10 cellular contexts compared by ENCODE assay signal in the genomic region with DNA sequence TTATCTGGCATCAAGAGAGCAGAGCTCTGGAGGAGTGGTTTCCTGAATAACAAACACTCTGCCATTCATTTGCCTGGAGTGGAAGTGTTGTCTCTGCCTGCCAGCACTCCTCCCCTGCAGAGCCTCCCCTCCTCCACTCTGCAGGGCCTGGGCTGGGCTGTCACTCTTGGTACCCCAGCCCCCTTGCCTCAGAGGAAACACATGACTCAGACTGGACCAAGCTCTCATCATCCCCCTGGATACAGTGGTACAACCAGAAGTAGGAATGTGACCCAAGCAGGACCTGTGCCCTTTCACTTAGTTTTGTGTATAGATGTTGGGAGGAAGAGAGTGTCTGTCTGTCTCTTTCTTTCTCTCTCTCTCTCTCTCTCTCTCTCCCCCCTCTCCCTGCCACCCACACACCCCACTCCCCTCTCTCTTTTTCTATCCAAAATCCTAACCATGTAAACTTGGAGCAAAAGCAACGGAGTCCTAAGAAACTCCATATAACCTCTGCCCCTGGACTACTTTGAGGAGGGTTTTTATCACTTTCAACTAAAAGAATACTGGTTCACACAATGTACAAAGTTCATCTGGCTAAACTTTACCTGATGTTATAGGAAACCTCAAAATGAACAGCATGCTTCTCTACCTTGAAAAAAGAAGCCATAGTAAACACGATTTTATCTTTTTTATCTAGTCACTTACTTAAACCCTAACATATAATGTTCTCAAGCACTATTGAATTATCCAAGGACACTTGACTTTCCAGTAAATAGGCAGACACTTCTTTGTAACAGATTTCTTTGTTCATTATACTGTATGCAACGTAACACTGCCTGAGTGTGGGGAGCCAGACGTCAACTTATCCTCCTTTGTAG. TPM values are rescaled to one million over a fixed set of nuclear protein-coding genes. Genes with fewer than 3 reads are reported as not detected.
A peak's percentile ranks its signal among the peaks of the same experiment; 100 is the strongest.
DNase-seq lines count a peak whose midpoint lies in the region; ATAC-seq, FAIRE-seq and TF ChIP-seq lines count a peak whose summit lies in the region.
"Had no signal": no experiment of that assay in that cellular context is flagged by ENCODE, and none has a peak within 500 bp of the region (broad histone marks: within the 10 kb centered on the region; RNA-seq: fewer than 3 reads in every experiment).

No MANE protein-coding gene starts in this region.

- CTCF ChIA-PET in HEK293 (lab: Yijun Ruan, JAX) = interaction anchor here (0.8 to 2.3 kb wide), 3 partner anchors 10 to 204 kb away, joined by 3 to 4 read pairs (median 3); no protein-coding TSS in a partner anchor

- POLR2A ChIA-PET in HEK293 (lab: Yijun Ruan, JAX) = interaction anchor here (0.6 to 0.9 kb wide), 2 partner anchors 11 to 43 kb away, joined by 3 read pairs; no protein-coding TSS in a partner anchor

- H3K36me3 ChIP-seq in HEK293 (ENCODE audit: control insufficient read depth in 2 of 2, insufficient read depth in 1 of 2, low read length in 2 of 2) (no peaks in the 10 kb centered on the region), neuron (ENCODE audit: insufficient read depth, low read length) (no peaks in the 10 kb centered on the region)

- DNase-seq in fibroblast of the conjunctiva (ENCODE audit: low read depth) = peak; percentile 68
- DNase-seq in NK-92 treated with Interleukin-12 subunit alpha and Interleukin-12 subunit beta, amount 100 ng/mL, for 24 hours (lab: John Stamatoyannopoulos, UW) = no peak
- no peak for DNase-seq in activated gamma-delta T cell treated with Interleukin-2 at 50 U/mL for 16 hours
- no peak for DNase-seq in D721Med (ENCODE audit: insufficient read length, low spot score)

- no peak for TF ChIP-seq CTCF in HEK293 (tag by site-specific recombination; IDR thresholded peaks at IDR 0.05)
- TF ChIP-seq CTCF in D721Med (IDR thresholded peaks at IDR 0.05; ENCODE audit: insufficient read depth, missing control alignments) = no peak

- H3K4me1 ChIP-seq in HEK293 (ENCODE audit: control insufficient read depth, insufficient read depth, low read length) (peaks cover 32% of the 10 kb centered on the region), neuron (ENCODE audit: insufficient read depth, low read length) (peaks cover 42% of the 10 kb centered on the region)

- H3K27me3 ChIP-seq in neuron (ENCODE audit: insufficient read depth, low read length) = no peaks in the 10 kb centered on the region

- no peak for FAIRE-seq in D721Med (lab: Jason Lieb, UNC)
- FAIRE-seq: colon had no signal

- H2AFZ ChIP-seq in neuron (ENCODE audit: low read depth, low read length) = no peak overlapping the region

- H3K4me3 ChIP-seq in HEK293 (ENCODE audit: low read depth, low read length) (no peak overlapping the region), neuron (ENCODE audit: low read length) (peak overlapping the region; percentile 29)

- ATAC-seq in HG03521 (IDR thresholded peaks at IDR 0.05; ENCODE audit: unreplicated experiment) = no peak
- ATAC-seq: HCT116 had no signal

- no peaks in the 10 kb centered on the region for H3K9me3 ChIP-seq in HEK293 (ENCODE audit: control insufficient read depth, insufficient read depth, low read depth, low read length)
- H3K9me3 ChIP-seq in neuron (ENCODE audit: low read length) = no peaks in the 10 kb centered on the region

- peak overlapping the region; percentile 25; the same call in 1 of the 2 replicates for H3K27ac ChIP-seq in HEK293 (ENCODE audit: extremely low read depth, low read depth, low read length)

TF ChIP-seq in HEK293, 187 proteins besides CTCF, POLR2A, EP300 and RAD21 (continues in another document):
- TF ChIP-seq, protein P1, sequence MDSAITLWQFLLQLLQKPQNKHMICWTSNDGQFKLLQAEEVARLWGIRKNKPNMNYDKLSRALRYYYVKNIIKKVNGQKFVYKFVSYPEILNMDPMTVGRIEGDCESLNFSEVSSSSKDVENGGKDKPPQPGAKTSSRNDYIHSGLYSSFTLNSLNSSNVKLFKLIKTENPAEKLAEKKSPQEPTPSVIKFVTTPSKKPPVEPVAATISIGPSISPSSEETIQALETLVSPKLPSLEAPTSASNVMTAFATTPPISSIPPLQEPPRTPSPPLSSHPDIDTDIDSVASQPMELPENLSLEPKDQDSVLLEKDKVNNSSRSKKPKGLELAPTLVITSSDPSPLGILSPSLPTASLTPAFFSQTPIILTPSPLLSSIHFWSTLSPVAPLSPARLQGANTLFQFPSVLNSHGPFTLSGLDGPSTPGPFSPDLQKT (IDR thresholded peaks at IDR 0.05; ENCODE audit: borderline replicate concordance, low read depth, low read length) = no peak
- TF ChIP-seq, protein P2, sequence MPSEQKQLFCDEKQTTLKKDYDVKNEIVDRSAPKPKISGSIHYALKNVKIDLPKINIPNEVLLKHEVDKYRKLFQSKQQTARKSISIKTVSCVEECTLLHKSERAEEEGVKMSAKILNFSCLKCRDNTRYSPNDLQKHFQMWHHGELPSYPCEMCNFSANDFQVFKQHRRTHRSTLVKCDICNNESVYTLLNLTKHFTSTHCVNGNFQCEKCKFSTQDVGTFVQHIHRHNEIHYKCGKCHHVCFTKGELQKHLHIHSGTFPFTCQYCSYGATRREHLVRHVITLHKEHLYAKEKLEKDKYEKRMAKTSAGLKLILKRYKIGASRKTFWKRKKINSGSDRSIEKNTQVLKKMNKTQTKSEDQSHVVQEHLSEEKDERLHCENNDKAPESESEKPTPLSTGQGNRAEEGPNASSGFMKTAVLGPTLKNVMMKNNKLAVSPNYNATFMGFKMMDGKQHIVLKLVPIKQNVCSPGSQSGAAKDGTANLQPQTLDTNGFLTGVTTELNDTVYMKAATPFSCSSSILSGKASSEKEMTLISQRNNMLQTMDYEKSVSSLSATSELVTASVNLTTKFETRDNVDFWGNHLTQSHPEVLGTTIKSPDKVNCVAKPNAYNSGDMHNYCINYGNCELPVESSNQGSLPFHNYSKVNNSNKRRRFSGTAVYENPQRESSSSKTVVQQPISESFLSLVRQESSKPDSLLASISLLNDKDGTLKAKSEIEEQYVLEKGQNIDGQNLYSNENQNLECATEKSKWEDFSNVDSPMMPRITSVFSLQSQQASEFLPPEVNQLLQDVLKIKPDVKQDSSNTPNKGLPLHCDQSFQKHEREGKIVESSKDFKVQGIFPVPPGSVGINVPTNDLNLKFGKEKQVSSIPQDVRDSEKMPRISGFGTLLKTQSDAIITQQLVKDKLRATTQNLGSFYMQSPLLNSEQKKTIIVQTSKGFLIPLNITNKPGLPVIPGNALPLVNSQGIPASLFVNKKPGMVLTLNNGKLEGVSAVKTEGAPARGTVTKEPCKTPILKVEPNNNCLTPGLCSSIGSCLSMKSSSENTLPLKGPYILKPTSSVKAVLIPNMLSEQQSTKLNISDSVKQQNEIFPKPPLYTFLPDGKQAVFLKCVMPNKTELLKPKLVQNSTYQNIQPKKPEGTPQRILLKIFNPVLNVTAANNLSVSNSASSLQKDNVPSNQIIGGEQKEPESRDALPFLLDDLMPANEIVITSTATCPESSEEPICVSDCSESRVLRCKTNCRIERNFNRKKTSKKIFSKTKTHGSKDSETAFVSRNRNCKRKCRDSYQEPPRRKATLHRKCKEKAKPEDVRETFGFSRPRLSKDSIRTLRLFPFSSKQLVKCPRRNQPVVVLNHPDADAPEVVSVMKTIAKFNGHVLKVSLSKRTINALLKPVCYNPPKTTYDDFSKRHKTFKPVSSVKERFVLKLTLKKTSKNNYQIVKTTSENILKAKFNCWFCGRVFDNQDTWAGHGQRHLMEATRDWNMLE (tag by site-specific recombination; conservative IDR thresholded peaks at IDR 0.05; ENCODE audit: low read depth) = no peak

TF ChIP-seq in PFSK-1, 5 proteins besides CTCF, POLR2A, EP300 and RAD21:
- TF ChIP-seq, protein P3, sequence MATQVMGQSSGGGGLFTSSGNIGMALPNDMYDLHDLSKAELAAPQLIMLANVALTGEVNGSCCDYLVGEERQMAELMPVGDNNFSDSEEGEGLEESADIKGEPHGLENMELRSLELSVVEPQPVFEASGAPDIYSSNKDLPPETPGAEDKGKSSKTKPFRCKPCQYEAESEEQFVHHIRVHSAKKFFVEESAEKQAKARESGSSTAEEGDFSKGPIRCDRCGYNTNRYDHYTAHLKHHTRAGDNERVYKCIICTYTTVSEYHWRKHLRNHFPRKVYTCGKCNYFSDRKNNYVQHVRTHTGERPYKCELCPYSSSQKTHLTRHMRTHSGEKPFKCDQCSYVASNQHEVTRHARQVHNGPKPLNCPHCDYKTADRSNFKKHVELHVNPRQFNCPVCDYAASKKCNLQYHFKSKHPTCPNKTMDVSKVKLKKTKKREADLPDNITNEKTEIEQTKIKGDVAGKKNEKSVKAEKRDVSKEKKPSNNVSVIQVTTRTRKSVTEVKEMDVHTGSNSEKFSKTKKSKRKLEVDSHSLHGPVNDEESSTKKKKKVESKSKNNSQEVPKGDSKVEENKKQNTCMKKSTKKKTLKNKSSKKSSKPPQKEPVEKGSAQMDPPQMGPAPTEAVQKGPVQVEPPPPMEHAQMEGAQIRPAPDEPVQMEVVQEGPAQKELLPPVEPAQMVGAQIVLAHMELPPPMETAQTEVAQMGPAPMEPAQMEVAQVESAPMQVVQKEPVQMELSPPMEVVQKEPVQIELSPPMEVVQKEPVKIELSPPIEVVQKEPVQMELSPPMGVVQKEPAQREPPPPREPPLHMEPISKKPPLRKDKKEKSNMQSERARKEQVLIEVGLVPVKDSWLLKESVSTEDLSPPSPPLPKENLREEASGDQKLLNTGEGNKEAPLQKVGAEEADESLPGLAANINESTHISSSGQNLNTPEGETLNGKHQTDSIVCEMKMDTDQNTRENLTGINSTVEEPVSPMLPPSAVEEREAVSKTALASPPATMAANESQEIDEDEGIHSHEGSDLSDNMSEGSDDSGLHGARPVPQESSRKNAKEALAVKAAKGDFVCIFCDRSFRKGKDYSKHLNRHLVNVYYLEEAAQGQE (IDR thresholded peaks at IDR 0.05; ENCODE audit: insufficient read depth in 1 of 2, low read depth in 2 of 2, low read length in 2 of 2) = 0 out of 4 replicates have a peak, but pooled peaks of 1 of the 2 experiments have one; percentile 46
- TF ChIP-seq POLR2AphosphoS5 (IDR thresholded peaks at IDR 0.05; ENCODE audit: low read depth, low read length) (no peak), TAF1 (IDR thresholded peaks at IDR 0.05; ENCODE audit: borderline replicate concordance, insufficient read depth, low read length) (0 out of 2 replicates have a peak, but pooled peaks have one; percentile 25), SIN3A (IDR thresholded peaks at IDR 0.05; ENCODE audit: borderline replicate concordance, insufficient read depth, low read length) (peak; percentile 83; the same call in 1 of the 2 replicates), FOXP2 (optimal IDR thresholded peaks at IDR 0.05; ENCODE audit: borderline replicate concordance, extremely low read depth, extremely low read length, insufficient read depth) (peak; percentile 95)

RNA-seq across cellular contexts. Expression of a gene that starts 43.8 kb away (rescaled TPM):
- polyA plus RNA-seq in PFSK-1 (2012; ENCODE audit: insufficient read length, low read depth) = 3.7 TPM

RNA-seq across cellular contexts. Expression of a gene that starts 44.1 kb away (rescaled TPM):
- polyA plus RNA-seq in PFSK-1 (2012; ENCODE audit: insufficient read length, low read depth) = 9.4 TPM
